In genomic region chr11:114036958-114037357, GRCh38 we compare ENCODE assay signal across 1 cellular context.
TF ChIP-seq lines count a peak whose summit lies in the region.

No MANE protein-coding gene starts in this region.

TF ChIP-seq in K562, 482 proteins besides CTCF, POLR2A, EP300 and RAD21:
- TF ChIP-seq HMG20B (CRISPR knock-in tag; IDR thresholded peaks at IDR 0.05) (no peak), ZKSCAN1 (IDR thresholded peaks at IDR 0.05; ENCODE audit: low read depth, low read length) (peak; percentile 73; the same call in 1 of the 2 replicates)
